In genomic region chr6:12815884-12816600, GRCh38 we compare ENCODE assay signal across 17 cellular contexts.
"Had no signal": no experiment of that assay in that cellular context is flagged by ENCODE, and none has a peak within 500 bp of the region (broad histone marks: within the 10 kb centered on the region; RNA-seq: fewer than 3 reads in every experiment).

No MANE protein-coding gene starts in this region.

- H3K9ac ChIP-seq: neural progenitor cell had no signal

- H3K27ac ChIP-seq: body of pancreas, left ventricle myocardium inferior, neural progenitor cell, tibial nerve, uterus had no signal

- H3K36me3 ChIP-seq: left ventricle myocardium inferior, neural progenitor cell, tibial nerve, uterus had no signal

- FAIRE-seq: colon, frontal cortex had no signal

- H3K27me3 ChIP-seq: body of pancreas, neural progenitor cell, tibial nerve had no signal

- H3K9me3 ChIP-seq: body of pancreas, left ventricle myocardium inferior, tibial nerve, uterus had no signal

- ATAC-seq: activated CD4-positive, alpha-beta T cell treated with anti-CD3 and anti-CD28 coated beads for 36 hours; body of pancreas; naive thymus-derived CD4-positive, alpha-beta T cell; stimulated activated naive CD8-positive, alpha-beta T cell treated with anti-CD3 and anti-CD28 coated beads, Interleukin-15, Interleukin-2, amounts not matched to agents 100 U/mL and 50 U/mL, for 24 hours; WTC11 had no signal

- H3K4me3 ChIP-seq: body of pancreas, left ventricle myocardium inferior, neural progenitor cell, tibial nerve, uterus had no signal

- DNase-seq: activated CD4-positive, alpha-beta memory T cell treated with anti-CD3 and anti-CD28 coated beads for 36 hours; activated CD4-positive, alpha-beta T cell treated with anti-CD3 and anti-CD28 coated beads for 36 hours; activated T-cell treated with anti-CD3 and anti-CD28 coated beads for 4 hours; body of pancreas; central memory CD4-positive, alpha-beta T cell; hypothalamus; islet precursor cell; left ventricle myocardium inferior; naive thymus-derived CD4-positive, alpha-beta T cell; stimulated activated CD4-positive, alpha-beta T cell treated with anti-CD3 and anti-CD28 coated beads, Interleukin-2, amount 100 ng/mL, for 24 hours; stimulated activated naive CD8-positive, alpha-beta T cell treated with anti-CD3 and anti-CD28 coated beads, Interleukin-15, Interleukin-2, amounts not matched to agents 100 U/mL and 50 U/mL, for 24 hours; uterus had no signal

- H3K4me2 ChIP-seq: neural progenitor cell had no signal

- H2AFZ ChIP-seq: neural progenitor cell had no signal

- H3K4me1 ChIP-seq: body of pancreas, left ventricle myocardium inferior, tibial nerve, uterus had no signal
